ENCODE assay signal across 2 cellular contexts in genomic region chr13:29810145-29810742, GRCh38.
TF ChIP-seq lines count a peak whose summit lies in the region.

No MANE protein-coding gene starts in this region.

TF ChIP-seq in IMR-90, 13 proteins besides CTCF, POLR2A, EP300 and RAD21 (continued from another document):
- no peak for TF ChIP-seq USF2 (IDR thresholded peaks at IDR 0.05; ENCODE audit: low read depth, low read length)
- no peak for TF ChIP-seq MAZ (IDR thresholded peaks at IDR 0.05; ENCODE audit: borderline replicate concordance, low read depth, low read length)
- TF ChIP-seq SMC3 (IDR thresholded peaks at IDR 0.05; ENCODE audit: low read depth, low read length) = no peak
- TF ChIP-seq MXI1 (IDR thresholded peaks at IDR 0.05; ENCODE audit: borderline replicate concordance, low read depth, low read length) = no peak
- TF ChIP-seq FOS (IDR thresholded peaks at IDR 0.05; ENCODE audit: low read depth, low read length) = no peak
- TF ChIP-seq CEBPB (IDR thresholded peaks at IDR 0.05; ENCODE audit: low read depth, low read length) = no peak
- no peak for TF ChIP-seq CHD1 (IDR thresholded peaks at IDR 0.05; ENCODE audit: low read depth, low read length)
- TF ChIP-seq RFX5 (IDR thresholded peaks at IDR 0.05; ENCODE audit: low read depth, low read length) = no peak

TF ChIP-seq in liver, 16 proteins besides CTCF, POLR2A, EP300 and RAD21 (continued from another document):
- TF ChIP-seq, protein P1, sequence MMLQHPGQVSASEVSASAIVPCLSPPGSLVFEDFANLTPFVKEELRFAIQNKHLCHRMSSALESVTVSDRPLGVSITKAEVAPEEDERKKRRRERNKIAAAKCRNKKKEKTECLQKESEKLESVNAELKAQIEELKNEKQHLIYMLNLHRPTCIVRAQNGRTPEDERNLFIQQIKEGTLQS (IDR thresholded peaks at IDR 0.05) = no peak
- TF ChIP-seq EGR1 (IDR thresholded peaks at IDR 0.05; ENCODE audit: low read depth in 2 of 2) = no peak
- no peak for TF ChIP-seq HNF4G (IDR thresholded peaks at IDR 0.05)
- no peak for TF ChIP-seq FOXA1 (IDR thresholded peaks at IDR 0.05)
- TF ChIP-seq RXRA (IDR thresholded peaks at IDR 0.05) = peak; percentile 37 to 49
- peak in 1 of 2 donors; percentile 31 for TF ChIP-seq JUND (IDR thresholded peaks at IDR 0.05)
- no peak for TF ChIP-seq GABPA (IDR thresholded peaks at IDR 0.05 in 1 of 2, conservative IDR thresholded peaks at IDR 0.05 in 1 of 2)
- TF ChIP-seq REST (IDR thresholded peaks at IDR 0.05) = no peak
- TF ChIP-seq, protein P2, sequence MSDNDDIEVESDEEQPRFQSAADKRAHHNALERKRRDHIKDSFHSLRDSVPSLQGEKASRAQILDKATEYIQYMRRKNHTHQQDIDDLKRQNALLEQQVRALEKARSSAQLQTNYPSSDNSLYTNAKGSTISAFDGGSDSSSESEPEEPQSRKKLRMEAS (IDR thresholded peaks at IDR 0.05) = peak; percentile 11
- peak; percentile 58 for TF ChIP-seq SP1 (IDR thresholded peaks at IDR 0.05)
- TF ChIP-seq TAF1 (conservative IDR thresholded peaks at IDR 0.05) = peak; percentile 25
- TF ChIP-seq NR2F2 (IDR thresholded peaks at IDR 0.05) = peak; percentile 48
- peak in 1 of 2 donors; percentile 48 for TF ChIP-seq HNF4A (conservative IDR thresholded peaks at IDR 0.05)
- no peak for TF ChIP-seq YY1 (IDR thresholded peaks at IDR 0.05)
- peak; percentile 39 for TF ChIP-seq FOXA2 (IDR thresholded peaks at IDR 0.05)
TF ChIP-seq in liver: peak in this region for 9.
